ENCODE assay signal across 3 cellular contexts in the genomic region with DNA sequence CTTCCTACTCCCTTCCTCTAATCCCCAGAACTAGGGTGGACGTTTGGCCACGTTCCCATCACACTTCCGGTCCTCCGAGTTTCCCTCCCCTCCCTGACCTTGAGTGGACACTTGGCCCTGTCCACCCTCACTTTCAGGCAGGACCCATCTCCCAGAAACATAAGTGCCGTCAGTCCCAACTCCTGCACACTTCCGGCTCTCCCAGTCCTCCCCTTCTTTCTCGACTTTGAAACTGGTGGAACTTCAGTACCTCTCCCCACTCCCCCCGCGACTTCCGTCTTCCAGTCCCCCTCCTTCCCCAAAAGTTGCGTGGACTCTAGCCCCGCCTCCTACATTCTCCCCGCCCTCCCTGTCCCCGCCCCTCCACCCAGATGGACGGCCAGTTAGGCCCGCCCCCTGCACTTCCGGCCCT.
TF ChIP-seq lines count a peak whose summit lies in the region.

No MANE protein-coding gene starts in this region.

TF ChIP-seq in SK-N-SH, 30 proteins besides CTCF, POLR2A, EP300 and RAD21:
- no peak for TF ChIP-seq GABPA (IDR thresholded peaks at IDR 0.05; ENCODE audit: low read depth)

TF ChIP-seq in SK-N-SH treated with all-trans-retinoic acid at 6 μM for 48 hours, 23 proteins besides CTCF, POLR2A, EP300 and RAD21:
- TF ChIP-seq, protein P1, sequence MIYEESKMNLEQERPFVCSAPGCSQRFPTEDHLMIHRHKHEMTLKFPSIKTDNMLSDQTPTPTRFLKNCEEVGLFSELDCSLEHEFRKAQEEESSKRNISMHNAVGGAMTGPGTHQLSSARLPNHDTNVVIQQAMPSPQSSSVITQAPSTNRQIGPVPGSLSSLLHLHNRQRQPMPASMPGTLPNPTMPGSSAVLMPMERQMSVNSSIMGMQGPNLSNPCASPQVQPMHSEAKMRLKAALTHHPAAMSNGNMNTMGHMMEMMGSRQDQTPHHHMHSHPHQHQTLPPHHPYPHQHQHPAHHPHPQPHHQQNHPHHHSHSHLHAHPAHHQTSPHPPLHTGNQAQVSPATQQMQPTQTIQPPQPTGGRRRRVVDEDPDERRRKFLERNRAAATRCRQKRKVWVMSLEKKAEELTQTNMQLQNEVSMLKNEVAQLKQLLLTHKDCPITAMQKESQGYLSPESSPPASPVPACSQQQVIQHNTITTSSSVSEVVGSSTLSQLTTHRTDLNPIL (CRISPR knock-in tag; IDR thresholded peaks at IDR 0.05; ENCODE audit: low read depth): no peak
- no peak for TF ChIP-seq ZFP30 (CRISPR knock-in tag; IDR thresholded peaks at IDR 0.05)

TF ChIP-seq in GM12878, 131 proteins besides CTCF, POLR2A, EP300 and RAD21:
- TF ChIP-seq FOS (IDR thresholded peaks at IDR 0.05; ENCODE audit: borderline replicate concordance, extremely low read depth, insufficient read length) (no peak), NBN (IDR thresholded peaks at IDR 0.05) (0 out of 2 replicates have a peak, but pooled peaks have one; percentile 12), MTA2 (IDR thresholded peaks at IDR 0.05; ENCODE audit: low read depth) (0 out of 2 replicates have a peak, but pooled peaks have one; percentile 26), FOXM1 (IDR thresholded peaks at IDR 0.05; ENCODE audit: low read depth, low read length) (no peak)
- TF ChIP-seq, protein P2, sequence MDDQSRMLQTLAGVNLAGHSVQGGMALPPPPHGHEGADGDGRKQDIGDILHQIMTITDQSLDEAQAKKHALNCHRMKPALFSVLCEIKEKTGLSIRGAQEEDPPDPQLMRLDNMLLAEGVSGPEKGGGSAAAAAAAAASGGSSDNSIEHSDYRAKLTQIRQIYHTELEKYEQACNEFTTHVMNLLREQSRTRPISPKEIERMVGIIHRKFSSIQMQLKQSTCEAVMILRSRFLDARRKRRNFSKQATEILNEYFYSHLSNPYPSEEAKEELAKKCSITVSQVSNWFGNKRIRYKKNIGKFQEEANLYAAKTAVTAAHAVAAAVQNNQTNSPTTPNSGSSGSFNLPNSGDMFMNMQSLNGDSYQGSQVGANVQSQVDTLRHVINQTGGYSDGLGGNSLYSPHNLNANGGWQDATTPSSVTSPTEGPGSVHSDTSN (IDR thresholded peaks at IDR 0.05; ENCODE audit: insufficient replicate concordance, low read depth, low read length): peak; percentile 74
- TF ChIP-seq, protein P3, sequence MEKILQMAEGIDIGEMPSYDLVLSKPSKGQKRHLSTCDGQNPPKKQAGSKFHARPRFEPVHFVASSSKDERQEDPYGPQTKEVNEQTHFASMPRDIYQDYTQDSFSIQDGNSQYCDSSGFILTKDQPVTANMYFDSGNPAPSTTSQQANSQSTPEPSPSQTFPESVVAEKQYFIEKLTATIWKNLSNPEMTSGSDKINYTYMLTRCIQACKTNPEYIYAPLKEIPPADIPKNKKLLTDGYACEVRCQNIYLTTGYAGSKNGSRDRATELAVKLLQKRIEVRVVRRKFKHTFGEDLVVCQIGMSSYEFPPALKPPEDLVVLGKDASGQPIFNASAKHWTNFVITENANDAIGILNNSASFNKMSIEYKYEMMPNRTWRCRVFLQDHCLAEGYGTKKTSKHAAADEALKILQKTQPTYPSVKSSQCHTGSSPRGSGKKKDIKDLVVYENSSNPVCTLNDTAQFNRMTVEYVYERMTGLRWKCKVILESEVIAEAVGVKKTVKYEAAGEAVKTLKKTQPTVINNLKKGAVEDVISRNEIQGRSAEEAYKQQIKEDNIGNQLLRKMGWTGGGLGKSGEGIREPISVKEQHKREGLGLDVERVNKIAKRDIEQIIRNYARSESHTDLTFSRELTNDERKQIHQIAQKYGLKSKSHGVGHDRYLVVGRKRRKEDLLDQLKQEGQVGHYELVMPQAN (conservative IDR thresholded peaks at IDR 0.05): no peak
